22 cellular contexts compared by ENCODE assay signal in genomic region chr14:105911006-105911847, GRCh38.
DNase-seq lines count a peak whose midpoint lies in the region; ATAC-seq and TF ChIP-seq lines count a peak whose summit lies in the region.
"Had no signal": no experiment of that assay in that cellular context is flagged by ENCODE, and none has a peak within 500 bp of the region (broad histone marks: within the 10 kb centered on the region; RNA-seq: fewer than 3 reads in every experiment).

No MANE protein-coding gene starts in this region.

- no peak overlapping the region for H3K4me3 Mint-ChIP-seq in CD14-positive monocyte
- peak overlapping the region; percentile 35 for H3K4me3 Mint-ChIP-seq in activated B cell treated with CpG ODN at 0.5 μM for 24 hours
- H3K4me3 Mint-ChIP-seq in type B pancreatic cell = no peak overlapping the region
- H3K4me3 Mint-ChIP-seq: CD4-positive, alpha-beta T cell had no signal

- H3K27me3 Mint-ChIP-seq in CD14-positive monocyte (ENCODE audit: low read depth in 3 of 3) (peaks cover 33 to 63% (median 46%) of the 10 kb centered on the region in 3 donors), activated B cell treated with CpG ODN at 0.5 μM for 24 hours (no peaks in the 10 kb centered on the region), type B pancreatic cell (no peaks in the 10 kb centered on the region)

- H3K4me1 Mint-ChIP-seq in CD14-positive monocyte (no peaks in the 10 kb centered on the region), activated B cell treated with CpG ODN at 0.5 μM for 24 hours (peaks cover 38% of the 10 kb centered on the region), type B pancreatic cell (ENCODE audit: unreplicated experiment) (no peaks in the 10 kb centered on the region)

- TF ChIP-seq CTCF in CD14-positive monocyte (IDR thresholded peaks at IDR 0.05) = no peak
- TF ChIP-seq CTCF in activated B cell treated with CpG ODN at 0.5 μM for 24 hours (IDR thresholded peaks at IDR 0.05) = no peak
- TF ChIP-seq CTCF in lower lobe of right lung (IDR thresholded peaks at IDR 0.05) = no peak
- TF ChIP-seq CTCF in brain microvascular endothelial cell (IDR thresholded peaks at IDR 0.05; ENCODE audit: low read depth, low read length, missing control alignments) = no peak
- no peak for TF ChIP-seq CTCF in type B pancreatic cell (conservative IDR thresholded peaks at IDR 0.05)

- CTCF ChIA-PET in activated B cell treated with CpG ODN at 0.5 μM for 24 hours (lab: Charles Lee) = no interaction called here

- H3K27ac ChIP-seq in lower lobe of right lung (no peak overlapping the region), brain microvascular endothelial cell (no peak overlapping the region)
- H3K27ac ChIP-seq: A549, PC-9 had no signal

- ATAC-seq in activated B cell treated with CpG ODN at 0.5 μM for 24 hours (ENCODE audit: low read depth) (no peak), lower lobe of right lung (no peak), sciatic nerve (peak; percentile 17), GM21717 (IDR thresholded peaks at IDR 0.05; ENCODE audit: unreplicated experiment) (no peak)
- ATAC-seq: A549 had no signal

- H3K9me3 ChIP-seq in lower lobe of right lung = no peaks in the 10 kb centered on the region
- H3K9me3 ChIP-seq: A549, BE2C, HAP-1 had no signal

- H3K36me3 Mint-ChIP-seq in CD14-positive monocyte (no peaks in the 10 kb centered on the region), activated B cell treated with CpG ODN at 0.5 μM for 24 hours (ENCODE audit: low read depth) (peaks cover 12% of the 10 kb centered on the region), type B pancreatic cell (no peaks in the 10 kb centered on the region)

- no peaks in the 10 kb centered on the region for H3K4me1 ChIP-seq in lower lobe of right lung
- H3K4me1 ChIP-seq: A549, HAP-1 had no signal

- no peaks in the 10 kb centered on the region for H3K27me3 ChIP-seq in lower lobe of right lung (ENCODE audit: low read depth)
- H3K27me3 ChIP-seq in brain microvascular endothelial cell (replicated peaks) = no peaks in the 10 kb centered on the region
- H3K27me3 ChIP-seq: BE2C had no signal

- DNase-seq in CD14-positive monocyte (ENCODE audit: low spot score) = peak; percentile 12
- DNase-seq in activated B cell treated with CpG ODN at 0.5 μM for 24 hours = no peak
- DNase-seq in lower lobe of right lung = peak; percentile 22
- no peak for DNase-seq in sciatic nerve (ENCODE audit: low spot score)
- no peak for DNase-seq in brain microvascular endothelial cell
- no peak for DNase-seq in activated T-cell treated with anti-CD3 and anti-CD28 coated beads for 4 hours
- DNase-seq in type B pancreatic cell (ENCODE audit: extremely low spot score, unreplicated experiment) = no peak
- DNase-seq: BE2C; CD4-positive, alpha-beta T cell; COR-L47; DMS79; KBM-7; NCI-H1092; NCI-H1436; NCI-H187 treated with DMSO at 0.1 percent for 48 hours; NCI-H510A; NCI-H748 treated with DMSO at 0.1 percent for 48 hours; PC-9; RPMI8226 had no signal

- H3K4me3 ChIP-seq in lower lobe of right lung (no peak overlapping the region), brain microvascular endothelial cell (ENCODE audit: low read depth, low read length) (no peak overlapping the region)
- H3K4me3 ChIP-seq: A549, HAP-1, PC-9 had no signal

- POLR2A ChIA-PET in activated B cell treated with CpG ODN at 0.5 μM for 24 hours (lab: Charles Lee) = interaction anchor here (1.6 kb wide), 1 partner anchor 50 kb away, joined by 6 read pairs; no protein-coding TSS in a partner anchor

- intact Hi-C loops in CD14-positive monocyte (cut with micrococcal nuclease) (no loop called here), activated B cell treated with CpG ODN at 0.5 μM for 24 hours (cut with micrococcal nuclease) (no loop called here), lower lobe of right lung (cut with DNase I) (no loop called here), sciatic nerve (cut with DNase I) (no loop called here)

- H3K27ac Mint-ChIP-seq in CD14-positive monocyte (no peak overlapping the region), activated B cell treated with CpG ODN at 0.5 μM for 24 hours (peak overlapping the region; percentile 35), type B pancreatic cell (no peak overlapping the region)
- H3K27ac Mint-ChIP-seq: CD4-positive, alpha-beta T cell had no signal

- in situ Hi-C loops in brain microvascular endothelial cell (cut with HindIII; ENCODE audit: low pct_ligation_motif_present, low sequenced_read_pairs) = no loop called here

- H3K36me3 ChIP-seq in lower lobe of right lung = no peaks in the 10 kb centered on the region
- no peaks in the 10 kb centered on the region for H3K36me3 ChIP-seq in brain microvascular endothelial cell (replicated peaks)
- H3K36me3 ChIP-seq: BE2C, HAP-1 had no signal

- H3K9me3 Mint-ChIP-seq in CD14-positive monocyte = peaks cover 4 to 20% (median 14%) of the 10 kb centered on the region in 7 donors
- H3K9me3 Mint-ChIP-seq in activated B cell treated with CpG ODN at 0.5 μM for 24 hours = no peaks in the 10 kb centered on the region
- H3K9me3 Mint-ChIP-seq in type B pancreatic cell = peaks cover 6% of the 10 kb centered on the region

Comparison
In these comparisons a context has a peak if more than half of its experiments do, and no peak if none do; other contexts are left out.
1. DNase-seq: peak in CD14-positive monocyte (single experiment) and lower lobe of right lung (single experiment); none in activated B cell treated with CpG ODN at 0.5 μM for 24 hours (single experiment), sciatic nerve (single experiment), brain microvascular endothelial cell (single experiment), activated T-cell treated with anti-CD3 and anti-CD28 coated beads for 4 hours (single experiment) and type B pancreatic cell (single experiment).